ENCODE assay signal across 1 cellular context in the genomic region with DNA sequence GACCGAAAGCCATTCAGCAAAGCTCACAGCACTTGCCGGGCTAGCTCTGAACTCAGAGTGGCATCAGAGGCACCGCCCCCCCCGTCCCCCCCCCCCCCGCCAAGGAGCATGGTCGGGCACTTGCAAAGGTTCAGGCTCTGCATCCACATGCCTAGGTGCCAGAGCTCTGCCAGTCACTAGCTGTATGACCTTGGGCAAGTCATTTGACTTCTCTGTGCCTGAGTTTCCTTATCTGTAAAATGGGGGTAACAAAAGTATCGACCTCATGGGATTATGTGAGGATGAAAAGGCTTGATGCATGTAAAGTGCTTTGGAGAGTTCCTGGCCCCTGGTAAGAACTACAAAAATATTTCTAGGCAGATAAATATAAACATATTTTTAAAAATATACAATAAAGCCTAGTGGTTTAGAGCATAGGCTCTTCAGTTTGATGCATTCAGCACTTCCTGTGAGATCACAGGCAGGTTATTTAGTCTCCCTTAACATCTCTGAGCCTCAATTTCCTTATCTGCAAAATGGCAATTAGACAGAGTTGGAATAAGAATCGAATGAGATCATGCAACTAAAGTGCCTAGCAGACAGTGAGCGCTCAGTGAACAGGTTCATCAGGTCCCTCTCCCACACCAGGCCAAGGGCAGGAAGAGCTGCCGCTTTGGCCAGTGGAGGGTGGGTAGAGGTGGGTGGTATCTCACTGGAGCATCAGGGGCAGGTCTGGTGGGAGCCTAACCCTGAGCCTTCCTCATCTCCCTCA.
A peak's percentile ranks its signal among the peaks of the same experiment; 100 is the strongest.
TF ChIP-seq lines count a peak whose summit lies in the region.

No MANE protein-coding gene starts in this region.

TF ChIP-seq in HepG2, 621 proteins besides CTCF, POLR2A, EP300 and RAD21 (continued from another document):
- no peak for TF ChIP-seq ZNF792 (CRISPR knock-in tag; IDR thresholded peaks at IDR 0.05)
- no peak for TF ChIP-seq TOPORS (CRISPR knock-in tag; IDR thresholded peaks at IDR 0.05)
- no peak for TF ChIP-seq SOX6 (IDR thresholded peaks at IDR 0.05)
- TF ChIP-seq SOX6 (CRISPR knock-in tag; IDR thresholded peaks at IDR 0.05), result no peak
- TF ChIP-seq, protein P1, sequence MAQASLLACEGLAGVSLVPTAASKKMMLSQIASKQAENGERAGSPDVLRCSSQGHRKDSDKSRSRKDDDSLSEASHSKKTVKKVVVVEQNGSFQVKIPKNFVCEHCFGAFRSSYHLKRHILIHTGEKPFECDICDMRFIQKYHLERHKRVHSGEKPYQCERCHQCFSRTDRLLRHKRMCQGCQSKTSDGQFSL (CRISPR knock-in tag; IDR thresholded peaks at IDR 0.05), result 0 out of 2 replicates have a peak, but pooled peaks have one; percentile 52
- TF ChIP-seq ZNF652 (CRISPR knock-in tag; IDR thresholded peaks at IDR 0.05; ENCODE audit: borderline replicate concordance, low read depth), result no peak
- no peak for TF ChIP-seq MIER3 (CRISPR knock-in tag; IDR thresholded peaks at IDR 0.05; ENCODE audit: borderline replicate concordance)
- peak; percentile 98 for TF ChIP-seq ZNF205 (CRISPR knock-in tag; IDR thresholded peaks at IDR 0.05)
- TF ChIP-seq, protein P2, sequence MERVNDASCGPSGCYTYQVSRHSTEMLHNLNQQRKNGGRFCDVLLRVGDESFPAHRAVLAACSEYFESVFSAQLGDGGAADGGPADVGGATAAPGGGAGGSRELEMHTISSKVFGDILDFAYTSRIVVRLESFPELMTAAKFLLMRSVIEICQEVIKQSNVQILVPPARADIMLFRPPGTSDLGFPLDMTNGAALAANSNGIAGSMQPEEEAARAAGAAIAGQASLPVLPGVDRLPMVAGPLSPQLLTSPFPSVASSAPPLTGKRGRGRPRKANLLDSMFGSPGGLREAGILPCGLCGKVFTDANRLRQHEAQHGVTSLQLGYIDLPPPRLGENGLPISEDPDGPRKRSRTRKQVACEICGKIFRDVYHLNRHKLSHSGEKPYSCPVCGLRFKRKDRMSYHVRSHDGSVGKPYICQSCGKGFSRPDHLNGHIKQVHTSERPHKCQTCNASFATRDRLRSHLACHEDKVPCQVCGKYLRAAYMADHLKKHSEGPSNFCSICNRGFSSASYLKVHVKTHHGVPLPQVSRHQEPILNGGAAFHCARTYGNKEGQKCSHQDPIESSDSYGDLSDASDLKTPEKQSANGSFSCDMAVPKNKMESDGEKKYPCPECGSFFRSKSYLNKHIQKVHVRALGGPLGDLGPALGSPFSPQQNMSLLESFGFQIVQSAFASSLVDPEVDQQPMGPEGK (CRISPR knock-in tag; IDR thresholded peaks at IDR 0.05), result no peak
